Comparison of ENCODE assay signal across 17 cellular contexts in genomic region chr10:77575271-77576006, GRCh38.
DNase-seq lines count a peak whose midpoint lies in the region; ATAC-seq lines count a peak whose summit lies in the region.
"Had no signal": no experiment of that assay in that cellular context is flagged by ENCODE, and none has a peak within 500 bp of the region (broad histone marks: within the 10 kb centered on the region; RNA-seq: fewer than 3 reads in every experiment).

No MANE protein-coding gene starts in this region.

- DNase-seq in NCI-H146 treated with DMSO at 0.1 percent for 48 hours (lab: John Stamatoyannopoulos, UW; ENCODE audit: unreplicated experiment), result peak; percentile 93
- DNase-seq in cerebellar cortex (ENCODE audit: low spot score), result peak; percentile 84
- DNase-seq in left lobe of liver (ENCODE audit: low spot score), result no peak
- DNase-seq in activated naive CD4-positive, alpha-beta T cell treated with Interleukin-2 at 50 U/mL for 16 hours, result no peak
- no peak for DNase-seq in activated T-cell treated with anti-CD3 and anti-CD28 coated beads, Interleukin-2, amount 50 U/mL, for 4 hours
- DNase-seq: BE2C; CD4-positive, CD25-positive, alpha-beta regulatory T cell; DMS79; Karpas-422; NCI-H1105 treated with DMSO at 0.1 percent for 48 hours; NCI-H1694 treated with DMSO at 0.1 percent for 48 hours; NCI-H2081 treated with DMSO at 0.1 percent for 48 hours; NCI-H510A; NCI-H748 treated with DMSO at 0.1 percent for 48 hours had no signal

- H3K4me1 ChIP-seq in muscle layer of colon (ENCODE audit: insufficient read depth, low read length), result peaks cover 59% of the 10 kb centered on the region
- H3K4me1 ChIP-seq in stomach smooth muscle (ENCODE audit: control insufficient read depth, insufficient read depth, low read length), result peaks cover 50% of the 10 kb centered on the region

- no peaks in the 10 kb centered on the region for H3K36me3 Mint-ChIP-seq in activated T-cell treated with anti-CD3 and anti-CD28 coated beads, Interleukin-2, amount 50 U/mL, for 4 hours (ENCODE audit: insufficient read depth)
- H3K36me3 Mint-ChIP-seq: CD4-positive, CD25-positive, alpha-beta regulatory T cell had no signal

- H3K27me3 ChIP-seq in muscle layer of colon (ENCODE audit: control insufficient read depth in 1 of 2, insufficient read depth in 2 of 2, low read length in 2 of 2), result no peaks in the 10 kb centered on the region
- no peaks in the 10 kb centered on the region for H3K27me3 ChIP-seq in stomach smooth muscle (ENCODE audit: control insufficient read depth in 1 of 2, insufficient read depth in 2 of 2, low read length in 2 of 2)
- H3K27me3 ChIP-seq: BE2C had no signal

- H3K27me3 Mint-ChIP-seq in activated T-cell treated with anti-CD3 and anti-CD28 coated beads, Interleukin-2, amount 50 U/mL, for 4 hours (ENCODE audit: low read depth), result no peaks in the 10 kb centered on the region
- H3K27me3 Mint-ChIP-seq: CD4-positive, CD25-positive, alpha-beta regulatory T cell had no signal

- no peaks in the 10 kb centered on the region for H3K9me3 ChIP-seq in muscle layer of colon (ENCODE audit: low read length)
- H3K9me3 ChIP-seq in stomach smooth muscle (ENCODE audit: control insufficient read depth in 2 of 2, low read length in 2 of 2), result no peaks in the 10 kb centered on the region
- H3K9me3 ChIP-seq: BE2C had no signal

- H3K9me3 Mint-ChIP-seq in activated T-cell treated with anti-CD3 and anti-CD28 coated beads, Interleukin-2, amount 50 U/mL, for 4 hours, result no peaks in the 10 kb centered on the region
- H3K9me3 Mint-ChIP-seq: CD4-positive, CD25-positive, alpha-beta regulatory T cell had no signal

- H3K4me3 ChIP-seq in muscle layer of colon (ENCODE audit: low read depth in 1 of 2, low read length in 2 of 2) (no peak overlapping the region), stomach smooth muscle (ENCODE audit: low read length in 2 of 2) (peak overlapping the region in 1 of 2 donors; percentile 47)

- H3K4me3 Mint-ChIP-seq in activated T-cell treated with anti-CD3 and anti-CD28 coated beads, Interleukin-2, amount 50 U/mL, for 4 hours, result no peak overlapping the region
- H3K4me3 Mint-ChIP-seq: CD4-positive, CD25-positive, alpha-beta regulatory T cell had no signal

- H3K9ac ChIP-seq in muscle layer of colon (ENCODE audit: low read length) (no peak overlapping the region), stomach smooth muscle (ENCODE audit: low read length in 2 of 2) (no peak overlapping the region)

- H3K27ac ChIP-seq in muscle layer of colon (ENCODE audit: low read depth, low read length), result peak overlapping the region; percentile 41
- peak overlapping the region; percentile 62 for H3K27ac ChIP-seq in stomach smooth muscle (ENCODE audit: low read length)

- no peaks in the 10 kb centered on the region for H3K36me3 ChIP-seq in muscle layer of colon (ENCODE audit: insufficient read depth, low read length)
- no peaks in the 10 kb centered on the region for H3K36me3 ChIP-seq in stomach smooth muscle (ENCODE audit: control insufficient read depth in 2 of 2, insufficient read depth in 2 of 2, low read length in 2 of 2)
- H3K36me3 ChIP-seq: BE2C had no signal

- no peaks in the 10 kb centered on the region for H3K4me1 Mint-ChIP-seq in activated T-cell treated with anti-CD3 and anti-CD28 coated beads, Interleukin-2, amount 50 U/mL, for 4 hours (ENCODE audit: low read depth)
- H3K4me1 Mint-ChIP-seq: CD4-positive, CD25-positive, alpha-beta regulatory T cell had no signal

- no peak for ATAC-seq in HG03025 (IDR thresholded peaks at IDR 0.05; ENCODE audit: low FRiP score, unreplicated experiment)
- no peak for ATAC-seq in left lobe of liver
- no peak for ATAC-seq in activated T-cell treated with anti-CD3 and anti-CD28 coated beads, Interleukin-2, amount 50 U/mL, for 4 hours

Comparison
In these comparisons a context has a peak if more than half of its experiments do, and no peak if none do; other contexts are left out.
1. DNase-seq: peak in NCI-H146 treated with DMSO at 0.1 percent for 48 hours (single experiment) and cerebellar cortex (single experiment); none in left lobe of liver (single experiment), activated naive CD4-positive, alpha-beta T cell treated with Interleukin-2 at 50 U/mL for 16 hours (single experiment) and activated T-cell treated with anti-CD3 and anti-CD28 coated beads, Interleukin-2, amount 50 U/mL, for 4 hours (single experiment).